In the genomic region with DNA sequence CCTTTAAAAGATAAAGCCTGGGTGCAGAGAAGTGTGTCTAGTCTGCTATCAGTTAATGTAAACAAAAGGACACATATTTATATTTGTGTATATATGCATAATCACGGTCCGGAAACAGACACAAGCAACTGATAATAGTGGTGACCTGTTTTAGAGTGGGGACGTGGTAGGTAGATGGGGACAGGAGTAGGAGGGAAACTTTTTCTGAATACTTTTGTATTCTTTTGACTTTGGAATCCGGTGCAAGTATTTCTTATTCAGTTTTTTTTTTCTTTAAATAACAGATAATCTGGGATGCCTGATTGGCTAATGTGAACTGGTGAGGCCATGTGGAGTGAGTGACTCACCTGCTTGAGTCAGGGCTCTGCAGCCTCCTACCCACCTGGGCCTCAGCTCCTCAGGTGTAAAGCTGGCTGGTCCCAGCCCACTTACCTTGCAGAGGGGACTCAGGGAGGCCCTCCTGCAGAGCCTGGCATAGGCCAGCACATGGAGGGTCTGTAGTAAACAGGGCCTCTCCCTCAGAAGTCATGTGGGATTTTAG, we compare ENCODE assay signal across 1 cellular context.
A peak's percentile ranks its signal among the peaks of the same experiment; 100 is the strongest.
TF ChIP-seq lines count a peak whose summit lies in the region.

No MANE protein-coding gene starts in this region.

TF ChIP-seq in K562, 482 proteins besides CTCF, POLR2A, EP300 and RAD21 (continued from another document):
- TF ChIP-seq, protein P1, sequence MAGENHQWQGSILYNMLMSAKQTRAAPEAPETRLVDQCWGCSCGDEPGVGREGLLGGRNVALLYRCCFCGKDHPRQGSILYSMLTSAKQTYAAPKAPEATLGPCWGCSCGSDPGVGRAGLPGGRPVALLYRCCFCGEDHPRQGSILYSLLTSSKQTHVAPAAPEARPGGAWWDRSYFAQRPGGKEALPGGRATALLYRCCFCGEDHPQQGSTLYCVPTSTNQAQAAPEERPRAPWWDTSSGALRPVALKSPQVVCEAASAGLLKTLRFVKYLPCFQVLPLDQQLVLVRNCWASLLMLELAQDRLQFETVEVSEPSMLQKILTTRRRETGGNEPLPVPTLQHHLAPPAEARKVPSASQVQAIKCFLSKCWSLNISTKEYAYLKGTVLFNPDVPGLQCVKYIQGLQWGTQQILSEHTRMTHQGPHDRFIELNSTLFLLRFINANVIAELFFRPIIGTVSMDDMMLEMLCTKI (IDR thresholded peaks at IDR 0.05; ENCODE audit: partially characterized antibody): no peak
- TF ChIP-seq MYC (IDR thresholded peaks at IDR 0.05; ENCODE audit: low read depth, low read length) (no peak; the same call in 1 of the 2 replicates), MYC (CRISPR knock-in tag; IDR thresholded peaks at IDR 0.05; ENCODE audit: borderline replicate concordance, low read depth) (no peak), HMG20B (CRISPR knock-in tag; IDR thresholded peaks at IDR 0.05) (no peak), SIRT6 (IDR thresholded peaks at IDR 0.05; ENCODE audit: low read depth, low read length) (no peak), ZKSCAN1 (IDR thresholded peaks at IDR 0.05; ENCODE audit: low read depth, low read length) (no peak), CBFA2T2 (conservative IDR thresholded peaks at IDR 0.05) (peak; percentile 81), FOXA3 (CRISPR knock-in tag; conservative IDR thresholded peaks at IDR 0.05 in 1 of 2, IDR thresholded peaks at IDR 0.05 in 1 of 2) (peak in 1 of 2 experiments; percentile 83; a peak in 2 of 4 replicates), MECOM (CRISPR knock-in tag; IDR thresholded peaks at IDR 0.05) (no peak), KAT7 (CRISPR knock-in tag; IDR thresholded peaks at IDR 0.05; ENCODE audit: borderline replicate concordance) (no peak), GATAD2A (IDR thresholded peaks at IDR 0.05) (no peak), SMC3 (conservative IDR thresholded peaks at IDR 0.05; ENCODE audit: insufficient read depth, low read depth, low read length) (no peak), TGIF2 (CRISPR knock-in tag; IDR thresholded peaks at IDR 0.05) (no peak), FOXA1 (IDR thresholded peaks at IDR 0.05; ENCODE audit: borderline replicate concordance) (peak; percentile 68), KAT8 (IDR thresholded peaks at IDR 0.05; ENCODE audit: low read depth) (no peak), TARDBP (IDR thresholded peaks at IDR 0.05) (no peak), HLTF (IDR thresholded peaks at IDR 0.05) (no peak), ZNF766 (CRISPR knock-in tag; conservative IDR thresholded peaks at IDR 0.05) (no peak), ZFP30 (CRISPR knock-in tag; IDR thresholded peaks at IDR 0.05; ENCODE audit: borderline replicate concordance) (no peak), ZNF263 (CRISPR knock-in tag; IDR thresholded peaks at IDR 0.05; ENCODE audit: borderline replicate concordance) (no peak), ZNF695 (CRISPR knock-in tag; IDR thresholded peaks at IDR 0.05) (no peak), SRF (CRISPR knock-in tag; IDR thresholded peaks at IDR 0.05) (no peak), ZNF384 (IDR thresholded peaks at IDR 0.05; ENCODE audit: low read depth, low read length) (no peak; the same call in 1 of the 2 replicates), CBFA2T3 (IDR thresholded peaks at IDR 0.05) (peak; percentile 90), ZFP1 (CRISPR knock-in tag; IDR thresholded peaks at IDR 0.05) (no peak), HDAC6 (IDR thresholded peaks at IDR 0.05; ENCODE audit: low read depth, low read length) (no peak), ZNF668 (CRISPR knock-in tag; IDR thresholded peaks at IDR 0.05) (no peak), BHLHE40 (IDR thresholded peaks at IDR 0.05; ENCODE audit: low read length) (peak; percentile 30; the same call in 1 of the 2 replicates), HDAC3 (IDR thresholded peaks at IDR 0.05; ENCODE audit: borderline replicate concordance, partially characterized antibody) (peak; percentile 84), U2AF2 (optimal IDR thresholded peaks at IDR 0.05; ENCODE audit: low read depth, low read length) (no peak), JUND (IDR thresholded peaks at IDR 0.05; ENCODE audit: borderline replicate concordance, low read depth, low read length) (peak; percentile 35; the same call in 1 of the 2 replicates), JUND (tag; IDR thresholded peaks at IDR 0.05; ENCODE audit: borderline replicate concordance, low read depth, low read length) (peak; percentile 9; the same call in 2 of the 3 replicates), CBX2 (IDR thresholded peaks at IDR 0.05; ENCODE audit: insufficient read depth, low read length, poor library complexity, severe bottlenecking) (no peak), KDM1A (IDR thresholded peaks at IDR 0.05) (peak; percentile 71 to 72)
- TF ChIP-seq, protein P2, sequence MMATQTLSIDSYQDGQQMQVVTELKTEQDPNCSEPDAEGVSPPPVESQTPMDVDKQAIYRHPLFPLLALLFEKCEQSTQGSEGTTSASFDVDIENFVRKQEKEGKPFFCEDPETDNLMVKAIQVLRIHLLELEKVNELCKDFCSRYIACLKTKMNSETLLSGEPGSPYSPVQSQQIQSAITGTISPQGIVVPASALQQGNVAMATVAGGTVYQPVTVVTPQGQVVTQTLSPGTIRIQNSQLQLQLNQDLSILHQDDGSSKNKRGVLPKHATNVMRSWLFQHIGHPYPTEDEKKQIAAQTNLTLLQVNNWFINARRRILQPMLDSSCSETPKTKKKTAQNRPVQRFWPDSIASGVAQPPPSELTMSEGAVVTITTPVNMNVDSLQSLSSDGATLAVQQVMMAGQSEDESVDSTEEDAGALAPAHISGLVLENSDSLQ (IDR thresholded peaks at IDR 0.05): no peak
- TF ChIP-seq, protein P3, sequence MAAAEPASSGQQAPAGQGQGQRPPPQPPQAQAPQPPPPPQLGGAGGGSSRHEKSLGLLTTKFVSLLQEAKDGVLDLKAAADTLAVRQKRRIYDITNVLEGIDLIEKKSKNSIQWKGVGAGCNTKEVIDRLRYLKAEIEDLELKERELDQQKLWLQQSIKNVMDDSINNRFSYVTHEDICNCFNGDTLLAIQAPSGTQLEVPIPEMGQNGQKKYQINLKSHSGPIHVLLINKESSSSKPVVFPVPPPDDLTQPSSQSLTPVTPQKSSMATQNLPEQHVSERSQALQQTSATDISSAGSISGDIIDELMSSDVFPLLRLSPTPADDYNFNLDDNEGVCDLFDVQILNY (CRISPR knock-in tag; IDR thresholded peaks at IDR 0.05): no peak
- TF ChIP-seq, protein P4, sequence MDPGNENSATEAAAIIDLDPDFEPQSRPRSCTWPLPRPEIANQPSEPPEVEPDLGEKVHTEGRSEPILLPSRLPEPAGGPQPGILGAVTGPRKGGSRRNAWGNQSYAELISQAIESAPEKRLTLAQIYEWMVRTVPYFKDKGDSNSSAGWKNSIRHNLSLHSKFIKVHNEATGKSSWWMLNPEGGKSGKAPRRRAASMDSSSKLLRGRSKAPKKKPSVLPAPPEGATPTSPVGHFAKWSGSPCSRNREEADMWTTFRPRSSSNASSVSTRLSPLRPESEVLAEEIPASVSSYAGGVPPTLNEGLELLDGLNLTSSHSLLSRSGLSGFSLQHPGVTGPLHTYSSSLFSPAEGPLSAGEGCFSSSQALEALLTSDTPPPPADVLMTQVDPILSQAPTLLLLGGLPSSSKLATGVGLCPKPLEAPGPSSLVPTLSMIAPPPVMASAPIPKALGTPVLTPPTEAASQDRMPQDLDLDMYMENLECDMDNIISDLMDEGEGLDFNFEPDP (CRISPR knock-in tag; IDR thresholded peaks at IDR 0.05): no peak
- TF ChIP-seq, protein P5, sequence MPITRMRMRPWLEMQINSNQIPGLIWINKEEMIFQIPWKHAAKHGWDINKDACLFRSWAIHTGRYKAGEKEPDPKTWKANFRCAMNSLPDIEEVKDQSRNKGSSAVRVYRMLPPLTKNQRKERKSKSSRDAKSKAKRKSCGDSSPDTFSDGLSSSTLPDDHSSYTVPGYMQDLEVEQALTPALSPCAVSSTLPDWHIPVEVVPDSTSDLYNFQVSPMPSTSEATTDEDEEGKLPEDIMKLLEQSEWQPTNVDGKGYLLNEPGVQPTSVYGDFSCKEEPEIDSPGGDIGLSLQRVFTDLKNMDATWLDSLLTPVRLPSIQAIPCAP (CRISPR knock-in tag; IDR thresholded peaks at IDR 0.05; ENCODE audit: borderline replicate concordance): no peak
- TF ChIP-seq, protein P6, sequence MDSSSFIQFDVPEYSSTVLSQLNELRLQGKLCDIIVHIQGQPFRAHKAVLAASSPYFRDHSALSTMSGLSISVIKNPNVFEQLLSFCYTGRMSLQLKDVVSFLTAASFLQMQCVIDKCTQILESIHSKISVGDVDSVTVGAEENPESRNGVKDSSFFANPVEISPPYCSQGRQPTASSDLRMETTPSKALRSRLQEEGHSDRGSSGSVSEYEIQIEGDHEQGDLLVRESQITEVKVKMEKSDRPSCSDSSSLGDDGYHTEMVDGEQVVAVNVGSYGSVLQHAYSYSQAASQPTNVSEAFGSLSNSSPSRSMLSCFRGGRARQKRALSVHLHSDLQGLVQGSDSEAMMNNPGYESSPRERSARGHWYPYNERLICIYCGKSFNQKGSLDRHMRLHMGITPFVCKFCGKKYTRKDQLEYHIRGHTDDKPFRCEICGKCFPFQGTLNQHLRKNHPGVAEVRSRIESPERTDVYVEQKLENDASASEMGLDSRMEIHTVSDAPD (CRISPR knock-in tag; IDR thresholded peaks at IDR 0.05): no peak
- TF ChIP-seq, protein P7, sequence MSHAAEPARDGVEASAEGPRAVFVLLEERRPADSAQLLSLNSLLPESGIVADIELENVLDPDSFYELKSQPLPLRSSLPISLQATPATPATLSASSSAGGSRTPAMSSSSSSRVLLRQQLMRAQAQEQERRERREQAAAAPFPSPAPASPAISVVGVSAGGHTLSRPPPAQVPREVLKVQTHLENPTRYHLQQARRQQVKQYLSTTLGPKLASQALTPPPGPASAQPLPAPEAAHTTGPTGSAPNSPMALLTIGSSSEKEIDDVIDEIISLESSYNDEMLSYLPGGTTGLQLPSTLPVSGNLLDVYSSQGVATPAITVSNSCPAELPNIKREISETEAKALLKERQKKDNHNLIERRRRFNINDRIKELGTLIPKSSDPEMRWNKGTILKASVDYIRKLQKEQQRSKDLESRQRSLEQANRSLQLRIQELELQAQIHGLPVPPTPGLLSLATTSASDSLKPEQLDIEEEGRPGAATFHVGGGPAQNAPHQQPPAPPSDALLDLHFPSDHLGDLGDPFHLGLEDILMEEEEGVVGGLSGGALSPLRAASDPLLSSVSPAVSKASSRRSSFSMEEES (CRISPR knock-in tag; IDR thresholded peaks at IDR 0.05): no peak
- TF ChIP-seq, protein P8, sequence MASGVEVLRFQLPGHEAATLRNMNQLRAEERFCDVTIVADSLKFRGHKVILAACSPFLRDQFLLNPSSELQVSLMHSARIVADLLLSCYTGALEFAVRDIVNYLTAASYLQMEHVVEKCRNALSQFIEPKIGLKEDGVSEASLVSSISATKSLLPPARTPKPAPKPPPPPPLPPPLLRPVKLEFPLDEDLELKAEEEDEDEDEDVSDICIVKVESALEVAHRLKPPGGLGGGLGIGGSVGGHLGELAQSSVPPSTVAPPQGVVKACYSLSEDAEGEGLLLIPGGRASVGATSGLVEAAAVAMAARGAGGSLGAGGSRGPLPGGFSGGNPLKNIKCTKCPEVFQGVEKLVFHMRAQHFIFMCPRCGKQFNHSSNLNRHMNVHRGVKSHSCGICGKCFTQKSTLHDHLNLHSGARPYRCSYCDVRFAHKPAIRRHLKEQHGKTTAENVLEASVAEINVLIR (CRISPR knock-in tag; IDR thresholded peaks at IDR 0.05): no peak
- TF ChIP-seq, protein P9, sequence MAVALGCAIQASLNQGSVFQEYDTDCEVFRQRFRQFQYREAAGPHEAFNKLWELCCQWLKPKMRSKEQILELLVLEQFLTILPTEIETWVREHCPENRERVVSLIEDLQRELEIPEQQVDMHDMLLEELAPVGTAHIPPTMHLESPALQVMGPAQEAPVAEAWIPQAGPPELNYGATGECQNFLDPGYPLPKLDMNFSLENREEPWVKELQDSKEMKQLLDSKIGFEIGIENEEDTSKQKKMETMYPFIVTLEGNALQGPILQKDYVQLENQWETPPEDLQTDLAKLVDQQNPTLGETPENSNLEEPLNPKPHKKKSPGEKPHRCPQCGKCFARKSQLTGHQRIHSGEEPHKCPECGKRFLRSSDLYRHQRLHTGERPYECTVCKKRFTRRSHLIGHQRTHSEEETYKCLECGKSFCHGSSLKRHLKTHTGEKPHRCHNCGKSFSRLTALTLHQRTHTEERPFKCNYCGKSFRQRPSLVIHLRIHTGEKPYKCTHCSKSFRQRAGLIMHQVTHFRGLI (CRISPR knock-in tag; IDR thresholded peaks at IDR 0.05): no peak
- TF ChIP-seq, protein P10, sequence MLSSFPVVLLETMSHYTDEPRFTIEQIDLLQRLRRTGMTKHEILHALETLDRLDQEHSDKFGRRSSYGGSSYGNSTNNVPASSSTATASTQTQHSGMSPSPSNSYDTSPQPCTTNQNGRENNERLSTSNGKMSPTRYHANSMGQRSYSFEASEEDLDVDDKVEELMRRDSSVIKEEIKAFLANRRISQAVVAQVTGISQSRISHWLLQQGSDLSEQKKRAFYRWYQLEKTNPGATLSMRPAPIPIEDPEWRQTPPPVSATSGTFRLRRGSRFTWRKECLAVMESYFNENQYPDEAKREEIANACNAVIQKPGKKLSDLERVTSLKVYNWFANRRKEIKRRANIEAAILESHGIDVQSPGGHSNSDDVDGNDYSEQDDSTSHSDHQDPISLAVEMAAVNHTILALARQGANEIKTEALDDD (IDR thresholded peaks at IDR 0.05): peak; percentile 42; the same call in 1 of the 2 replicates
- TF ChIP-seq, protein P11, sequence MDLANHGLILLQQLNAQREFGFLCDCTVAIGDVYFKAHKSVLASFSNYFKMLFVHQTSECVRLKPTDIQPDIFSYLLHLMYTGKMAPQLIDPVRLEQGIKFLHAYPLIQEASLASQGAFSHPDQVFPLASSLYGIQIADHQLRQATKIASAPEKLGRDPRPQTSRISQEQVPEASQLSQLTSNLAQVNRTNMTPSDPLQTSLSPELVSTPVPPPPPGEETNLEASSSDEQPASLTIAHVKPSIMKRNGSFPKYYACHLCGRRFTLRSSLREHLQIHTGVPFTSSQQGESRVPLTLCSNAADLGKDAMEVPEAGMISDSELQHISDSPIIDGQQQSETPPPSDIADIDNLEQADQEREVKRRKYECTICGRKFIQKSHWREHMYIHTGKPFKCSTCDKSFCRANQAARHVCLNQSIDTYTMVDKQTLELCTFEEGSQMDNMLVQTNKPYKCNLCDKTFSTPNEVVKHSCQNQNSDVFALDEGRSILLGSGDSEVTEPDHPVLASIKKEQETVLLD (IDR thresholded peaks at IDR 0.05): no peak
